In genomic region chr1:109644670-109645069, GRCh38 we compare ENCODE assay signal across 1 cellular context.
A peak's percentile ranks its signal among the peaks of the same experiment; 100 is the strongest.
TF ChIP-seq lines count a peak whose summit lies in the region.

No MANE protein-coding gene starts in this region.

TF ChIP-seq in K562, 482 proteins besides CTCF, POLR2A, EP300 and RAD21:
- no peak for TF ChIP-seq VEZF1 (CRISPR knock-in tag; IDR thresholded peaks at IDR 0.05)
- no peak for TF ChIP-seq RFX7 (CRISPR knock-in tag; IDR thresholded peaks at IDR 0.05)
- peak; percentile 77 for TF ChIP-seq SMAD1 (IDR thresholded peaks at IDR 0.05; ENCODE audit: low read depth, low read length, partially characterized antibody)
- no peak for TF ChIP-seq POLR2B (IDR thresholded peaks at IDR 0.05; ENCODE audit: low read depth, partially characterized antibody)
- no peak for TF ChIP-seq TRIM25 (IDR thresholded peaks at IDR 0.05; ENCODE audit: borderline replicate concordance)
- no peak for TF ChIP-seq TAF9B (IDR thresholded peaks at IDR 0.05; ENCODE audit: partially characterized antibody)
- TF ChIP-seq ZNF644 (tag; IDR thresholded peaks at IDR 0.05; ENCODE audit: low read depth): no peak
- TF ChIP-seq ZFX (CRISPR knock-in tag; IDR thresholded peaks at IDR 0.05): no peak
- TF ChIP-seq HDAC6 (IDR thresholded peaks at IDR 0.05; ENCODE audit: low read depth, low read length): no peak
- peak; percentile 90 for TF ChIP-seq SOX6 (IDR thresholded peaks at IDR 0.05)
- TF ChIP-seq HIVEP1 (CRISPR knock-in tag; IDR thresholded peaks at IDR 0.05): no peak
- no peak for TF ChIP-seq PCBP1 (IDR thresholded peaks at IDR 0.05; ENCODE audit: low read depth, low read length, poor library complexity, severe bottlenecking)
- no peak for TF ChIP-seq RHOXF2B (CRISPR knock-in tag; conservative IDR thresholded peaks at IDR 0.05)
- TF ChIP-seq ZNF77 (CRISPR knock-in tag; IDR thresholded peaks at IDR 0.05): no peak
- TF ChIP-seq ZNF239 (CRISPR knock-in tag; IDR thresholded peaks at IDR 0.05): no peak
- TF ChIP-seq KLF6 (CRISPR knock-in tag; IDR thresholded peaks at IDR 0.05; ENCODE audit: borderline replicate concordance): no peak
- TF ChIP-seq NBN (IDR thresholded peaks at IDR 0.05; ENCODE audit: low read depth): no peak
- TF ChIP-seq CBFA2T3 (IDR thresholded peaks at IDR 0.05): 0 out of 2 replicates have a peak, but pooled peaks have one; percentile 23
- TF ChIP-seq TCFL5 (CRISPR knock-in tag; conservative IDR thresholded peaks at IDR 0.05): no peak
- TF ChIP-seq KDM1A (IDR thresholded peaks at IDR 0.05): 0 out of 4 replicates have a peak, but pooled peaks of 1 of the 2 experiments have one; percentile 7
- TF ChIP-seq ZFP36 (IDR thresholded peaks at IDR 0.05; ENCODE audit: low read depth, low read length, partially characterized antibody): peak; percentile 20
- 0 out of 2 replicates have a peak, but pooled peaks have one; percentile 26 for TF ChIP-seq RB1 (IDR thresholded peaks at IDR 0.05; ENCODE audit: low read depth)
- peak; percentile 22; the same call in 1 of the 2 replicates for TF ChIP-seq ARID1B (IDR thresholded peaks at IDR 0.05)
- TF ChIP-seq USF2 (CRISPR knock-in tag; IDR thresholded peaks at IDR 0.05): peak; percentile 47
- TF ChIP-seq ZNF778 (CRISPR knock-in tag; IDR thresholded peaks at IDR 0.05): no peak
- TF ChIP-seq RERE (CRISPR knock-in tag; IDR thresholded peaks at IDR 0.05; ENCODE audit: borderline replicate concordance): no peak
- TF ChIP-seq KAT2B (IDR thresholded peaks at IDR 0.05; ENCODE audit: low read depth, low read length): no peak
- no peak for TF ChIP-seq L3MBTL2 (IDR thresholded peaks at IDR 0.05)
- peak; percentile 91 for TF ChIP-seq NFIX (CRISPR knock-in tag; IDR thresholded peaks at IDR 0.05; ENCODE audit: low read depth)
- no peak for TF ChIP-seq ZNF766 (CRISPR knock-in tag; conservative IDR thresholded peaks at IDR 0.05)
- TF ChIP-seq ZNF699 (CRISPR knock-in tag; IDR thresholded peaks at IDR 0.05; ENCODE audit: insufficient replicate concordance): no peak
- no peak for TF ChIP-seq PHB2 (IDR thresholded peaks at IDR 0.05; ENCODE audit: low read depth)
- no peak for TF ChIP-seq ARHGAP35 (IDR thresholded peaks at IDR 0.05; ENCODE audit: partially characterized antibody)
- TF ChIP-seq FOXJ2 (tag; IDR thresholded peaks at IDR 0.05): no peak
- no peak for TF ChIP-seq TGIF2 (CRISPR knock-in tag; IDR thresholded peaks at IDR 0.05)
- peak; percentile 99 for TF ChIP-seq NFIC (IDR thresholded peaks at IDR 0.05)
- TF ChIP-seq CLOCK (CRISPR knock-in tag; IDR thresholded peaks at IDR 0.05; ENCODE audit: borderline replicate concordance): no peak
- TF ChIP-seq FOXK2 (conservative IDR thresholded peaks at IDR 0.05 in 1 of 2, IDR thresholded peaks at IDR 0.05 in 1 of 2; ENCODE audit: low read depth in 2 of 2): peak; percentile 62 to 78; a peak in 3 of 4 replicates
- peak; percentile 32; the same call in 1 of the 2 replicates for TF ChIP-seq NCOR1 (IDR thresholded peaks at IDR 0.05)
- no peak for TF ChIP-seq NEUROD1 (IDR thresholded peaks at IDR 0.05; ENCODE audit: borderline replicate concordance, low read depth, low read length, partially characterized antibody)
- TF ChIP-seq BHLHE40 (IDR thresholded peaks at IDR 0.05; ENCODE audit: low read length): peak; percentile 93
- TF ChIP-seq THRA (IDR thresholded peaks at IDR 0.05): no peak
- TF ChIP-seq CXXC5 (CRISPR knock-in tag; IDR thresholded peaks at IDR 0.05): peak; percentile 43
- 0 out of 4 replicates have a peak, but pooled peaks of 1 of the 2 experiments have one; percentile 21 for TF ChIP-seq MNT (conservative IDR thresholded peaks at IDR 0.05)
- no peak for TF ChIP-seq ZNF398 (CRISPR knock-in tag; IDR thresholded peaks at IDR 0.05)
- no peak for TF ChIP-seq GATAD2A (IDR thresholded peaks at IDR 0.05)
- no peak for TF ChIP-seq ATF1 (CRISPR knock-in tag; IDR thresholded peaks at IDR 0.05)
- no peak for TF ChIP-seq ATF1 (tag; IDR thresholded peaks at IDR 0.05)
- no peak for TF ChIP-seq EWSR1 (IDR thresholded peaks at IDR 0.05; ENCODE audit: borderline replicate concordance, low read depth, partially characterized antibody)
- no peak for TF ChIP-seq RBFOX2 (IDR thresholded peaks at IDR 0.05; ENCODE audit: low read depth, low read length)
- TF ChIP-seq ZBTB8A (IDR thresholded peaks at IDR 0.05; ENCODE audit: partially characterized antibody): no peak
- TF ChIP-seq USF1 (CRISPR knock-in tag; IDR thresholded peaks at IDR 0.05): peak; percentile 69
